1 cellular context compared by ENCODE assay signal in genomic region chr16:53991181-53992056, GRCh38.
TF ChIP-seq lines count a peak whose summit lies in the region.

No MANE protein-coding gene starts in this region.

TF ChIP-seq in HepG2, 621 proteins besides CTCF, POLR2A, EP300 and RAD21 (continued from another document and continues in another):
- TF ChIP-seq ZSCAN12 (CRISPR knock-in tag; IDR thresholded peaks at IDR 0.05), result no peak
- no peak for TF ChIP-seq ZNF605 (CRISPR knock-in tag; IDR thresholded peaks at IDR 0.05)
- TF ChIP-seq, protein P1, sequence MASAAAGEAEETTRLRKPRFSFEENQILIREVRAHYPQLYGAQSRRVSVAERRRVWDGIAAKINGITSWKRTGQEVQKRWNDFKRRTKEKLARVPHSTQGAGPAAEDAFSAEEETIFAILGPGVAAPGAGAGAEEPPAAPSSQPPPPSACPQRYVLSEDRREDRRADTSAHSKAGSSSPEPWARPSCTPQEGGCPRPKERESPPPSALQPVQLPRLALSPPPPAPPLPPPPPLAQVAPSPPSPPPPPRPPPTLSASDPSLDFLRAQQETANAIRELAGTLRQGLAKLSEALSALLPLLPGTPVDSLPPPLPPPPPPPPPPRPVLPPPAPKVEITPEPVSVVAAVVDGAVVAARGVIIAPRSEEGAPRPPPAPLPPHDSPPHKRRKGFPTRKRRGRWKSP (CRISPR knock-in tag; IDR thresholded peaks at IDR 0.05), result no peak
- peak; percentile 14; the same call in 1 of the 2 replicates for TF ChIP-seq TBX2 (CRISPR knock-in tag; IDR thresholded peaks at IDR 0.05; ENCODE audit: borderline replicate concordance)
- TF ChIP-seq PHB2 (IDR thresholded peaks at IDR 0.05; ENCODE audit: partially characterized antibody), result no peak
- no peak for TF ChIP-seq IKZF4 (CRISPR knock-in tag; IDR thresholded peaks at IDR 0.05; ENCODE audit: borderline replicate concordance, low read depth, not compliant biosample characterization)
- no peak for TF ChIP-seq TERF1 (CRISPR knock-in tag; IDR thresholded peaks at IDR 0.05)
- TF ChIP-seq, protein P2, sequence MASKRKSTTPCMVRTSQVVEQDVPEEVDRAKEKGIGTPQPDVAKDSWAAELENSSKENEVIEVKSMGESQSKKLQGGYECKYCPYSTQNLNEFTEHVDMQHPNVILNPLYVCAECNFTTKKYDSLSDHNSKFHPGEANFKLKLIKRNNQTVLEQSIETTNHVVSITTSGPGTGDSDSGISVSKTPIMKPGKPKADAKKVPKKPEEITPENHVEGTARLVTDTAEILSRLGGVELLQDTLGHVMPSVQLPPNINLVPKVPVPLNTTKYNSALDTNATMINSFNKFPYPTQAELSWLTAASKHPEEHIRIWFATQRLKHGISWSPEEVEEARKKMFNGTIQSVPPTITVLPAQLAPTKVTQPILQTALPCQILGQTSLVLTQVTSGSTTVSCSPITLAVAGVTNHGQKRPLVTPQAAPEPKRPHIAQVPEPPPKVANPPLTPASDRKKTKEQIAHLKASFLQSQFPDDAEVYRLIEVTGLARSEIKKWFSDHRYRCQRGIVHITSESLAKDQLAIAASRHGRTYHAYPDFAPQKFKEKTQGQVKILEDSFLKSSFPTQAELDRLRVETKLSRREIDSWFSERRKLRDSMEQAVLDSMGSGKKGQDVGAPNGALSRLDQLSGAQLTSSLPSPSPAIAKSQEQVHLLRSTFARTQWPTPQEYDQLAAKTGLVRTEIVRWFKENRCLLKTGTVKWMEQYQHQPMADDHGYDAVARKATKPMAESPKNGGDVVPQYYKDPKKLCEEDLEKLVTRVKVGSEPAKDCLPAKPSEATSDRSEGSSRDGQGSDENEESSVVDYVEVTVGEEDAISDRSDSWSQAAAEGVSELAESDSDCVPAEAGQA (IDR thresholded peaks at IDR 0.05; ENCODE audit: low read depth), result 0 out of 2 replicates have a peak, but pooled peaks have one; percentile 38
- TF ChIP-seq, protein P2 (CRISPR knock-in tag; IDR thresholded peaks at IDR 0.05; ENCODE audit: borderline replicate concordance), result no peak
- no peak for TF ChIP-seq ZNF646 (CRISPR knock-in tag; IDR thresholded peaks at IDR 0.05)
- TF ChIP-seq ZNF75D (CRISPR knock-in tag; IDR thresholded peaks at IDR 0.05; ENCODE audit: borderline replicate concordance), result no peak
- TF ChIP-seq ZNF33B (CRISPR knock-in tag; IDR thresholded peaks at IDR 0.05), result no peak
- no peak for TF ChIP-seq SMAD1 (CRISPR knock-in tag; IDR thresholded peaks at IDR 0.05; ENCODE audit: borderline replicate concordance, low read depth)
- peak; percentile 25; the same call in 1 of the 2 replicates for TF ChIP-seq RARA (CRISPR knock-in tag; IDR thresholded peaks at IDR 0.05)
- no peak for TF ChIP-seq CHD4 (IDR thresholded peaks at IDR 0.05; ENCODE audit: borderline replicate concordance, low read length)
- no peak for TF ChIP-seq ZNF597 (CRISPR knock-in tag; IDR thresholded peaks at IDR 0.05)
- TF ChIP-seq, protein P3, sequence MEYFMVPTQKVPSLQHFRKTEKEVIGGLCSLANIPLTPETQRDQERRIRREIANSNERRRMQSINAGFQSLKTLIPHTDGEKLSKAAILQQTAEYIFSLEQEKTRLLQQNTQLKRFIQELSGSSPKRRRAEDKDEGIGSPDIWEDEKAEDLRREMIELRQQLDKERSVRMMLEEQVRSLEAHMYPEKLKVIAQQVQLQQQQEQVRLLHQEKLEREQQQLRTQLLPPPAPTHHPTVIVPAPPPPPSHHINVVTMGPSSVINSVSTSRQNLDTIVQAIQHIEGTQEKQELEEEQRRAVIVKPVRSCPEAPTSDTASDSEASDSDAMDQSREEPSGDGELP (IDR thresholded peaks at IDR 0.05; ENCODE audit: borderline replicate concordance, low read depth), result no peak
- no peak for TF ChIP-seq ZNF430 (CRISPR knock-in tag; IDR thresholded peaks at IDR 0.05)
- no peak for TF ChIP-seq ZNF138 (CRISPR knock-in tag; IDR thresholded peaks at IDR 0.05; ENCODE audit: low read depth)
- TF ChIP-seq ISL2 (CRISPR knock-in tag; IDR thresholded peaks at IDR 0.05), result no peak
- TF ChIP-seq ETS1 (CRISPR knock-in tag; IDR thresholded peaks at IDR 0.05), result no peak
- no peak for TF ChIP-seq BCL6 (CRISPR knock-in tag; IDR thresholded peaks at IDR 0.05)
- 0 out of 2 replicates have a peak, but pooled peaks have one; percentile 17 for TF ChIP-seq ZNF747 (CRISPR knock-in tag; IDR thresholded peaks at IDR 0.05; ENCODE audit: borderline replicate concordance)
- TF ChIP-seq ZSCAN20 (CRISPR knock-in tag; IDR thresholded peaks at IDR 0.05; ENCODE audit: borderline replicate concordance), result no peak
- no peak for TF ChIP-seq GATA4 (IDR thresholded peaks at IDR 0.05; ENCODE audit: borderline replicate concordance, low read depth)
- TF ChIP-seq, protein P4, sequence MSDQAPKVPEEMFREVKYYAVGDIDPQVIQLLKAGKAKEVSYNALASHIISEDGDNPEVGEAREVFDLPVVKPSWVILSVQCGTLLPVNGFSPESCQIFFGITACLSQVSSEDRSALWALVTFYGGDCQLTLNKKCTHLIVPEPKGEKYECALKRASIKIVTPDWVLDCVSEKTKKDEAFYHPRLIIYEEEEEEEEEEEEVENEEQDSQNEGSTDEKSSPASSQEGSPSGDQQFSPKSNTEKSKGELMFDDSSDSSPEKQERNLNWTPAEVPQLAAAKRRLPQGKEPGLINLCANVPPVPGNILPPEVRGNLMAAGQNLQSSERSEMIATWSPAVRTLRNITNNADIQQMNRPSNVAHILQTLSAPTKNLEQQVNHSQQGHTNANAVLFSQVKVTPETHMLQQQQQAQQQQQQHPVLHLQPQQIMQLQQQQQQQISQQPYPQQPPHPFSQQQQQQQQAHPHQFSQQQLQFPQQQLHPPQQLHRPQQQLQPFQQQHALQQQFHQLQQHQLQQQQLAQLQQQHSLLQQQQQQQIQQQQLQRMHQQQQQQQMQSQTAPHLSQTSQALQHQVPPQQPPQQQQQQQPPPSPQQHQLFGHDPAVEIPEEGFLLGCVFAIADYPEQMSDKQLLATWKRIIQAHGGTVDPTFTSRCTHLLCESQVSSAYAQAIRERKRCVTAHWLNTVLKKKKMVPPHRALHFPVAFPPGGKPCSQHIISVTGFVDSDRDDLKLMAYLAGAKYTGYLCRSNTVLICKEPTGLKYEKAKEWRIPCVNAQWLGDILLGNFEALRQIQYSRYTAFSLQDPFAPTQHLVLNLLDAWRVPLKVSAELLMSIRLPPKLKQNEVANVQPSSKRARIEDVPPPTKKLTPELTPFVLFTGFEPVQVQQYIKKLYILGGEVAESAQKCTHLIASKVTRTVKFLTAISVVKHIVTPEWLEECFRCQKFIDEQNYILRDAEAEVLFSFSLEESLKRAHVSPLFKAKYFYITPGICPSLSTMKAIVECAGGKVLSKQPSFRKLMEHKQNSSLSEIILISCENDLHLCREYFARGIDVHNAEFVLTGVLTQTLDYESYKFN (CRISPR knock-in tag; conservative IDR thresholded peaks at IDR 0.05), result 0 out of 2 replicates have a peak, but pooled peaks have one; percentile 32
- no peak for TF ChIP-seq CHD2 (IDR thresholded peaks at IDR 0.05; ENCODE audit: low read depth, low read length)
- TF ChIP-seq ARNT (IDR thresholded peaks at IDR 0.05), result no peak
- no peak for TF ChIP-seq ARNTL (CRISPR knock-in tag; IDR thresholded peaks at IDR 0.05)
- TF ChIP-seq ZNF136 (CRISPR knock-in tag; IDR thresholded peaks at IDR 0.05; ENCODE audit: low read depth), result no peak
- TF ChIP-seq NONO (IDR thresholded peaks at IDR 0.05), result no peak
- TF ChIP-seq NONO (CRISPR knock-in tag; conservative IDR thresholded peaks at IDR 0.05), result no peak
- TF ChIP-seq RCOR2 (CRISPR knock-in tag; IDR thresholded peaks at IDR 0.05), result peak; percentile 54
- TF ChIP-seq MIXL1 (CRISPR knock-in tag; IDR thresholded peaks at IDR 0.05), result no peak
- TF ChIP-seq, protein P5, sequence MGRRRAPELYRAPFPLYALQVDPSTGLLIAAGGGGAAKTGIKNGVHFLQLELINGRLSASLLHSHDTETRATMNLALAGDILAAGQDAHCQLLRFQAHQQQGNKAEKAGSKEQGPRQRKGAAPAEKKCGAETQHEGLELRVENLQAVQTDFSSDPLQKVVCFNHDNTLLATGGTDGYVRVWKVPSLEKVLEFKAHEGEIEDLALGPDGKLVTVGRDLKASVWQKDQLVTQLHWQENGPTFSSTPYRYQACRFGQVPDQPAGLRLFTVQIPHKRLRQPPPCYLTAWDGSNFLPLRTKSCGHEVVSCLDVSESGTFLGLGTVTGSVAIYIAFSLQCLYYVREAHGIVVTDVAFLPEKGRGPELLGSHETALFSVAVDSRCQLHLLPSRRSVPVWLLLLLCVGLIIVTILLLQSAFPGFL (CRISPR knock-in tag; IDR thresholded peaks at IDR 0.05), result no peak
- TF ChIP-seq ZNF709 (CRISPR knock-in tag; IDR thresholded peaks at IDR 0.05), result no peak
- TF ChIP-seq PHF8 (CRISPR knock-in tag; IDR thresholded peaks at IDR 0.05), result no peak
